ENCODE assay signal across 10 cellular contexts in genomic region chr9:16335788-16336580, GRCh38.
DNase-seq lines count a peak whose midpoint lies in the region; ATAC-seq, FAIRE-seq and TF ChIP-seq lines count a peak whose summit lies in the region.
"Had no signal": no experiment of that assay in that cellular context is flagged by ENCODE, and none has a peak within 500 bp of the region (broad histone marks: within the 10 kb centered on the region; RNA-seq: fewer than 3 reads in every experiment).

No MANE protein-coding gene starts in this region.

- H3K4me2 ChIP-seq in A549 = peak overlapping the region; percentile 70

- peak; percentile 96 to 97 for TF ChIP-seq EP300 in A549 (IDR thresholded peaks at IDR 0.05)

- CTCF ChIA-PET in A549 (lab: Yijun Ruan, JAX) = interaction anchor here (1.0 to 1.6 kb wide), 9 partner anchors 10 to 386 kb away, joined by 3 to 5 read pairs (median 3); no protein-coding TSS in a partner anchor

- ATAC-seq in A549 (peak; percentile 88 to 93), lower lobe of right lung (peak; percentile 60 to 65), GM21447 (IDR thresholded peaks at IDR 0.05; ENCODE audit: unreplicated experiment) (no peak), HG03039 (IDR thresholded peaks at IDR 0.05; ENCODE audit: unreplicated experiment) (no peak), GM19395 (IDR thresholded peaks at IDR 0.05; ENCODE audit: unreplicated experiment) (no peak)

- WGBS in A549 (ENCODE audit: missing lambda C conversion rate) = 20% methylated on average over 7 of the region's 7 CpGs

- H3K4me1 ChIP-seq in A549 (peaks cover 38% of the 10 kb centered on the region), lower lobe of right lung (no peaks in the 10 kb centered on the region)
- H3K4me1 ChIP-seq: BE2C had no signal

- TF ChIP-seq POLR2A in A549 (IDR thresholded peaks at IDR 0.05; ENCODE audit: low read length) = no peak

- peak overlapping the region; percentile 96 for H3K27ac ChIP-seq in A549
- H3K27ac ChIP-seq in lower lobe of right lung = no peak overlapping the region

- no peaks in the 10 kb centered on the region for H3K36me3 ChIP-seq in lower lobe of right lung
- H3K36me3 ChIP-seq: BE2C had no signal

- no peak overlapping the region for H3K4me3 ChIP-seq in A549
- no peak overlapping the region for H3K4me3 ChIP-seq in choroid plexus epithelial cell (ENCODE audit: low read depth, low read length)
- no peak overlapping the region for H3K4me3 ChIP-seq in lower lobe of right lung

- peak; percentile 46 to 80 for TF ChIP-seq RAD21 in A549 (conservative IDR thresholded peaks at IDR 0.05 in 1 of 2, IDR thresholded peaks at IDR 0.05 in 1 of 2)

- intact Hi-C loops in lower lobe of right lung (cut with DNase I) = no loop called here

- H3K9me3 ChIP-seq in A549 (peaks cover 7% of the 10 kb centered on the region; the same call in 1 of the 3 replicates), lower lobe of right lung (no peaks in the 10 kb centered on the region)
- H3K9me3 ChIP-seq: BE2C had no signal

- TF ChIP-seq CTCF in A549 (IDR thresholded peaks at IDR 0.05) = no peak
- no peak for TF ChIP-seq CTCF in choroid plexus epithelial cell (conservative IDR thresholded peaks at IDR 0.05; ENCODE audit: low read depth, low read length)
- no peak for TF ChIP-seq CTCF in lower lobe of right lung (IDR thresholded peaks at IDR 0.05)

- POLR2A ChIA-PET in A549 (lab: Yijun Ruan, JAX) = interaction anchor here (0.6 to 2.9 kb wide), 9 partner anchors 8 to 536 kb away, joined by 4 to 17 read pairs (median 7); no protein-coding TSS in a partner anchor

- DNase-seq in A549 (ENCODE audit: low read depth in 1 of 2, low spot score in 1 of 2) (peak; percentile 95 to 97), LoVo (ENCODE audit: low spot score) (peak; percentile 1), choroid plexus epithelial cell (ENCODE audit: low read depth) (peak; percentile 97), lower lobe of right lung (no peak), iPS-NIHi11 (ENCODE audit: low spot score) (no peak)
- DNase-seq: BE2C, hippocampal formation had no signal

- peak; percentile 77 for FAIRE-seq in A549 (lab: Jason Lieb, UNC)

- H3K27me3 ChIP-seq in lower lobe of right lung (ENCODE audit: low read depth) = no peaks in the 10 kb centered on the region
- H3K27me3 ChIP-seq: BE2C had no signal

TF ChIP-seq in A549, 52 proteins besides CTCF, POLR2A, EP300 and RAD21 (continues in another document):
- peak; percentile 82 for TF ChIP-seq PBX3 (IDR thresholded peaks at IDR 0.05)
- peak; percentile 92 for TF ChIP-seq MAFK (IDR thresholded peaks at IDR 0.05; ENCODE audit: partially characterized antibody)
- peak; percentile 49 for TF ChIP-seq USF2 (IDR thresholded peaks at IDR 0.05)
- no peak for TF ChIP-seq ZC3H11A (IDR thresholded peaks at IDR 0.05)
- TF ChIP-seq SMC3 (IDR thresholded peaks at IDR 0.05) = peak; percentile 71; the same call in 2 of the 3 replicates
- TF ChIP-seq ELK1 (IDR thresholded peaks at IDR 0.05; ENCODE audit: low read depth, low read length) = no peak
- TF ChIP-seq GATA3 (IDR thresholded peaks at IDR 0.05; ENCODE audit: borderline replicate concordance) = peak; percentile 94
- no peak for TF ChIP-seq HDAC2 (IDR thresholded peaks at IDR 0.05)
- peak; percentile 46; the same call in 1 of the 2 replicates for TF ChIP-seq E2F6 (IDR thresholded peaks at IDR 0.05; ENCODE audit: borderline replicate concordance, low read depth)
- TF ChIP-seq MAZ (IDR thresholded peaks at IDR 0.05; ENCODE audit: borderline replicate concordance, low read depth, low read length) = no peak
- TF ChIP-seq ZNF302 (CRISPR knock-in tag; IDR thresholded peaks at IDR 0.05) = no peak
- peak; percentile 92 for TF ChIP-seq MAX (IDR thresholded peaks at IDR 0.05)
- TF ChIP-seq ATOH8 (CRISPR knock-in tag; IDR thresholded peaks at IDR 0.05; ENCODE audit: low read depth) = peak; percentile 96
- TF ChIP-seq SREBF2 (IDR thresholded peaks at IDR 0.05) = no peak
- peak; percentile 69 for TF ChIP-seq NFE2L2 (conservative IDR thresholded peaks at IDR 0.05; ENCODE audit: low read length)
- TF ChIP-seq JUNB (IDR thresholded peaks at IDR 0.05) = peak; percentile 95
- no peak for TF ChIP-seq ZFP36 (IDR thresholded peaks at IDR 0.05; ENCODE audit: borderline replicate concordance, partially characterized antibody)
- peak; percentile 72; the same call in 1 of the 2 replicates for TF ChIP-seq ESRRA (IDR thresholded peaks at IDR 0.05; ENCODE audit: borderline replicate concordance, low read length)
- no peak for TF ChIP-seq CBX2 (IDR thresholded peaks at IDR 0.05; ENCODE audit: borderline replicate concordance, low read depth)
- TF ChIP-seq MYC (IDR thresholded peaks at IDR 0.05; ENCODE audit: borderline replicate concordance, low read length) = peak; percentile 61; the same call in 1 of the 2 replicates
- peak; percentile 73; the same call in 1 of the 3 replicates for TF ChIP-seq BCL3 (IDR thresholded peaks at IDR 0.05)
- TF ChIP-seq RARB (CRISPR knock-in tag; IDR thresholded peaks at IDR 0.05) = peak; percentile 96
- peak; percentile 11; the same call in 1 of the 2 replicates for TF ChIP-seq RFX5 (IDR thresholded peaks at IDR 0.05)
- TF ChIP-seq FOXS1 (CRISPR knock-in tag; IDR thresholded peaks at IDR 0.05) = no peak; the same call in 1 of the 2 replicates
- no peak for TF ChIP-seq ZSCAN20 (CRISPR knock-in tag; IDR thresholded peaks at IDR 0.05)
- TF ChIP-seq HOXB5 (CRISPR knock-in tag; IDR thresholded peaks at IDR 0.05) = peak; percentile 22; the same call in 1 of the 2 replicates
- TF ChIP-seq KDM5A (IDR thresholded peaks at IDR 0.05) = no peak
- no peak for TF ChIP-seq EHMT2 (IDR thresholded peaks at IDR 0.05; ENCODE audit: low read depth)
- peak; percentile 72 to 91 for TF ChIP-seq CEBPB (IDR thresholded peaks at IDR 0.05)
- peak; percentile 97 to 98; a peak in 4 of 5 replicates for TF ChIP-seq JUN (IDR thresholded peaks at IDR 0.05)
- TF ChIP-seq NR3C1 (IDR thresholded peaks at IDR 0.05) = no peak; the same call in 2 of the 3 replicates
- no peak for TF ChIP-seq HEYL (CRISPR knock-in tag; IDR thresholded peaks at IDR 0.05)
- no peak for TF ChIP-seq POLR2AphosphoS2 (conservative IDR thresholded peaks at IDR 0.05; ENCODE audit: low read length)
- TF ChIP-seq FOSL2 (IDR thresholded peaks at IDR 0.05) = peak; percentile 97
- TF ChIP-seq FOSL2 (CRISPR knock-in tag; IDR thresholded peaks at IDR 0.05) = peak; percentile 97

Comparison
In these comparisons a context has a peak if more than half of its experiments do, and no peak if none do; other contexts are left out.
1. ATAC-seq: peak in A549 (2 of 2) and lower lobe of right lung (2 of 2); none in GM21447 (single experiment), HG03039 (single experiment) and GM19395 (single experiment).
2. DNase-seq: peak in A549 (2 of 2), LoVo (single experiment) and choroid plexus epithelial cell (single experiment); none in lower lobe of right lung (single experiment) and iPS-NIHi11 (single experiment).